In the genomic region with DNA sequence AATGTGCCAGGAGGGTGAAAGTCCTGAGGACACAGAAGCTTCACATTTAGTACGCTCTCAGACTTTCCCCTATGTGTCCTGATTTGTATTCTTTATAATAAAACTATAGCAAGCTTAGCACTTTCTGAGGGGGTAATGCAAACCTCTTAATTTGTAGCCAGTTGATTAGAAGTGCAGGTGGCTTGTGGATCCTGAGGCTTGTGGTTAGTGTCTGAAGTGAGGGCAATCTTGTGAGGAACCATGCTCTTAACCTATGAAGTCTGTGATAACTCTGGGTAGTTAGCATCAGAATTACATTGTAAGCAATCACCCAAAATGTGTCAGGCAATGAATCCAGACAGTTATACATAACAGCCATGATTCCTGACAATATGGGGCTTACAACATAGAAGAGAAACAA, we compare ENCODE assay signal across 29 cellular contexts. TPM values are rescaled to one million over a fixed set of nuclear protein-coding genes. Genes with fewer than 3 reads are reported as not detected.
"Had no signal": no experiment of that assay in that cellular context is flagged by ENCODE, and none has a peak within 500 bp of the region (broad histone marks: within the 10 kb centered on the region; RNA-seq: fewer than 3 reads in every experiment).

No MANE protein-coding gene starts in this region.

- H3K27me3 ChIP-seq: stomach, suprapubic skin, testis, thyroid gland, tibial artery, transverse colon, upper lobe of left lung, upper lobe of right lung, uterus, vagina had no signal

- H3K9me3 ChIP-seq: stomach, suprapubic skin, testis, thoracic aorta, thyroid gland, tibial artery, transverse colon, upper lobe of left lung, upper lobe of right lung, uterus, vagina had no signal

- DNase-seq: stimulated activated CD4-positive, alpha-beta T cell treated with anti-CD3 and anti-CD28 coated beads, Interleukin-2, amount 100 ng/mL, for 24 hours; stimulated activated CD4-positive, alpha-beta T cell treated with anti-CD3 and anti-CD28 coated beads, Interleukin-2, amount 100 ng/mL, for 48 hours; stimulated activated CD4-positive, alpha-beta T cell treated with anti-CD3 and anti-CD28 coated beads, Interleukin-4, amount 100 ng/mL, for 1 hour; stimulated activated CD4-positive, alpha-beta T cell treated with anti-CD3 and anti-CD28 coated beads, Interleukin-4, amount 100 ng/mL, for 24 hours; stimulated activated CD8-positive, alpha-beta memory T cell treated with anti-CD3 and anti-CD28 coated beads, Interleukin-4, amount 100 ng/mL, for 48 hours; stimulated activated naive B cell treated with anti-CD40 and anti-IgM and Interleukin-4, amounts not matched to agents 10 μg/mL and 1 μg/mL and 100 μg/mL, for 72 hours; stimulated activated naive CD4-positive, alpha-beta T cell; stimulated activated naive CD4-positive, alpha-beta T cell treated with Interleukin-2 at 50 U/mL for 16 hours; stimulated activated naive CD8-positive, alpha-beta T cell treated with anti-CD3 and anti-CD28 coated beads, Interleukin-15, amount 100 ng/mL, for 72 hours; stimulated activated naive CD8-positive, alpha-beta T cell treated with anti-CD3 and anti-CD28 coated beads, Interleukin-15, Interleukin-2, amounts not matched to agents 100 U/mL and 50 U/mL, for 24 hours; stomach; substantia nigra; testis; thyroid gland; tibial artery; transverse colon; trophoblast cell; upper lobe of left lung; upper lobe of right lung; uterus had no signal

- H3K4me3 ChIP-seq: stomach, suprapubic skin, testis, thoracic aorta, thyroid gland, tibial artery, transverse colon, upper lobe of left lung, upper lobe of right lung, uterus, vagina had no signal

- H3K27ac ChIP-seq: stomach, suprapubic skin, testis, thoracic aorta, thyroid gland, tibial artery, transverse colon, upper lobe of left lung, upper lobe of right lung, uterus, vagina had no signal

- ATAC-seq: stimulated activated effector memory CD8-positive, alpha-beta T cell treated with anti-CD3 and anti-CD28 coated beads, Interleukin-12 subunit alpha, Interleukin-12 subunit beta, amount 100 ng/mL, for 72 hours; stimulated activated memory B cell treated with anti-CD40 and anti-IgM and Interleukin-4, amounts not matched to agents 10 μg/mL and 1 μg/mL and 100 μg/mL, for 72 hours; stimulated activated naive B cell treated with anti-CD40 and anti-IgM and Interleukin-4, amounts not matched to agents 10 μg/mL and 1 μg/mL and 100 μg/mL, for 72 hours; stimulated activated naive CD8-positive, alpha-beta T cell treated with anti-CD3 and anti-CD28 coated beads, Interleukin-15, amount 100 ng/mL, for 72 hours; stimulated activated naive CD8-positive, alpha-beta T cell treated with anti-CD3 and anti-CD28 coated beads, Interleukin-15, Interleukin-2, amounts not matched to agents 100 U/mL and 50 U/mL, for 24 hours; upper lobe of right lung had no signal

- H3K4me1 ChIP-seq: stomach, suprapubic skin, testis, thyroid gland, tibial artery, transverse colon, upper lobe of left lung, upper lobe of right lung, uterus, vagina had no signal

- H3K36me3 ChIP-seq: uterus had no signal

RNA-seq across cellular contexts. Expression of a gene that starts 51.1 kb away (rescaled TPM):
- total RNA-seq: stomach, subcutaneous adipose tissue, suprapubic skin, thoracic aorta, thyroid gland, transverse colon, upper lobe of left lung, upper lobe of right lung, ureter, urinary bladder, uterus, vagina had no signal
- polyA plus RNA-seq: stomach, urinary bladder had no signal

RNA-seq across cellular contexts. Expression of a gene that starts 59.1 kb away (rescaled TPM):
- total RNA-seq: stomach, subcutaneous adipose tissue, suprapubic skin, temporal lobe, thyroid gland, transverse colon, upper lobe of right lung, ureter, urinary bladder, uterus, vagina had no signal
